8 cellular contexts compared by ENCODE assay signal in the genomic region with DNA sequence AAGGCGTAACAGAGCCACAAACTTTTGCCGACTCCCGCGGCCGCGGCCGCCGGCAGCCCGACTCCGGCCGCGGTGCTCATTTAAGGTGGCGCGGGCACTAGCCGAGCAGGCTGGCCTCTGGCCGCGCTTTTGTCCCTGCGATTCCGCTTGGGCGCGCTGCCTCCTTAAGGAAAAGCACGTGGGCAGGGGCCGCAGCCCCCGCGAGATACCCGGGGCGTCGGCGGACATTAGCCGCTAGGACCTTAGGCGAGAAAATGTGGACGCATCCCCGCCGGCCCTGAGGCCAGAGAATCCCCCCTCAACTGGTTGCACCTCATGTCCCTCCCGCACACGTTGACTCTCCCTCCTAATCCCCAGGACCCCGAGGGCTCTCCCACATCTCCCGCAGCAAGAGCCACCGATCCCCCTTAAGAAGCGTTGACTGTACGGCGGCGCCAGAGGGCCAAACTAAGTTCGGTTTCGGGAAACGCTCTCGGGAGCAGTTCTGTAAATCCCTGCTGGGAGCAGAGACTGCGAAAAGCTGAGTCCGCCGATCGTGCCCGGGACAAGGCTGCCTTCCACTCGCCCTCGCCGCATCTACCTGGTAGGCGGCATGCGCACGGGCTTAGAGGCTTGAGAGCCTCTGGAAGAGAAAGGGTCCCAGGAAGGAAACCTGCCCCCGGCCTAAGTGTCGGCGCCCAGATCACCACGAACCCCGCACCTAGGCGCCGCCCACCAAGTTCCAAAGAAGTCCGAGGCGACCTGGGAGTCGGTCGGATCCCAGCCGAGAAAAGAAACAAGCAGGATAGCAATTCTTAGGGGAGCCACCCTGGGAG. TPM values are rescaled to one million over a fixed set of nuclear protein-coding genes. Genes with fewer than 3 reads are reported as not detected.
A peak's percentile ranks its signal among the peaks of the same experiment; 100 is the strongest.
DNase-seq lines count a peak whose midpoint lies in the region; ATAC-seq and TF ChIP-seq lines count a peak whose summit lies in the region.

No MANE protein-coding gene starts in this region.

- no peaks in the 10 kb centered on the region for H3K36me3 ChIP-seq in CD4-positive, alpha-beta memory T cell (ENCODE audit: insufficient read depth, low read length)
- no peaks in the 10 kb centered on the region for H3K36me3 ChIP-seq in testis (ENCODE audit: low read depth, missing control alignments)

- H3K4me1 Mint-ChIP-seq in CD4-positive, alpha-beta memory T cell: peaks cover 20 to 44% (median 31%) of the 10 kb centered on the region in 4 donors
- peaks cover 29% of the 10 kb centered on the region for H3K4me1 Mint-ChIP-seq in activated naive CD4-positive, alpha-beta T cell treated with anti-CD3 and anti-CD28 coated beads for 36 hours (ENCODE audit: low read depth)
- peaks cover 30% of the 10 kb centered on the region for H3K4me1 Mint-ChIP-seq in nephron

- H3K9me3 ChIP-seq in CD4-positive, alpha-beta memory T cell (ENCODE audit: control insufficient read depth in 1 of 2, low read length in 2 of 2): peaks cover 0 to 5% of the 10 kb centered on the region in 2 donors
- no peaks in the 10 kb centered on the region for H3K9me3 ChIP-seq in testis

- intact Hi-C loops in CD4-positive, alpha-beta memory T cell (cut with micrococcal nuclease): loop anchor here (5.0 kb wide), 1 partner anchor 1068 kb away; a partner anchor contains a TSS
- intact Hi-C loops in activated naive CD4-positive, alpha-beta T cell treated with anti-CD3 and anti-CD28 coated beads for 36 hours (cut with micrococcal nuclease): loop anchor here (1.0 to 10.0 kb wide), 4 partner anchors 10 to 1752 kb away; a partner anchor contains a TSS
- intact Hi-C loops in testis (cut with DNase I; ENCODE audit: low total_unique reads): no loop called here

- H3K9me3 Mint-ChIP-seq in CD4-positive, alpha-beta memory T cell: peaks cover 0 to 22% (median 13%) of the 10 kb centered on the region in 8 donors
- no peaks in the 10 kb centered on the region for H3K9me3 Mint-ChIP-seq in activated naive CD4-positive, alpha-beta T cell treated with anti-CD3 and anti-CD28 coated beads for 36 hours
- H3K9me3 Mint-ChIP-seq in nephron: no peaks in the 10 kb centered on the region

- H3K27me3 ChIP-seq in CD4-positive, alpha-beta memory T cell (ENCODE audit: insufficient read depth, low read length): peaks cover 60% of the 10 kb centered on the region
- peaks cover 68% of the 10 kb centered on the region for H3K27me3 ChIP-seq in foreskin keratinocyte
- H3K27me3 ChIP-seq in testis: peaks cover 3% of the 10 kb centered on the region

- 1 to 2% methylated on average over 10 to 60 of the region's 70 CpGs for WGBS in testis, 2 donors

- POLR2A ChIA-PET in CD4-positive, alpha-beta memory T cell (lab: Charles Lee; ENCODE audit: partially characterized antibody): no interaction called here

- H3K4me3 ChIP-seq in CD4-positive, alpha-beta memory T cell (ENCODE audit: low read length in 2 of 2): peak overlapping the region; percentile 60 to 73
- H3K4me3 ChIP-seq in testis: peak overlapping the region; percentile 70 to 83

- no peak for TF ChIP-seq POLR2A in testis (IDR thresholded peaks at IDR 0.05)

- H3K27ac ChIP-seq in CD4-positive, alpha-beta memory T cell (ENCODE audit: low read depth, low read length): no peak overlapping the region
- H3K27ac ChIP-seq in foreskin keratinocyte: peak overlapping the region; percentile 19
- peak overlapping the region; percentile 73 to 74 for H3K27ac ChIP-seq in testis

- H3K27me3 Mint-ChIP-seq in CD4-positive, alpha-beta memory T cell: peaks cover 35 to 39% of the 10 kb centered on the region in 2 donors
- H3K27me3 Mint-ChIP-seq in activated naive CD4-positive, alpha-beta T cell treated with anti-CD3 and anti-CD28 coated beads for 36 hours (ENCODE audit: low read depth): peaks cover 56% of the 10 kb centered on the region
- peaks cover 91% of the 10 kb centered on the region for H3K27me3 Mint-ChIP-seq in nephron (ENCODE audit: low read depth)

- peak overlapping the region; percentile 90 to 98 (median 96) for H3K4me3 Mint-ChIP-seq in CD4-positive, alpha-beta memory T cell
- peak overlapping the region; percentile 90 for H3K4me3 Mint-ChIP-seq in activated naive CD4-positive, alpha-beta T cell treated with anti-CD3 and anti-CD28 coated beads for 36 hours
- H3K4me3 Mint-ChIP-seq in nephron: peak overlapping the region; percentile 91 to 95 (median 93)

- peaks cover 48% of the 10 kb centered on the region for H3K4me1 ChIP-seq in CD4-positive, alpha-beta memory T cell (ENCODE audit: insufficient read depth, low read length)
- H3K4me1 ChIP-seq in foreskin keratinocyte: no peaks in the 10 kb centered on the region
- H3K4me1 ChIP-seq in testis: peaks cover 18% of the 10 kb centered on the region

- ATAC-seq in GM21390 (IDR thresholded peaks at IDR 0.05; ENCODE audit: unreplicated experiment) (peak; percentile 48), foreskin keratinocyte (peak; percentile 41)

- CTCF ChIA-PET in CD4-positive, alpha-beta memory T cell (lab: Charles Lee; ENCODE audit: partially characterized antibody): no interaction called here
- CTCF ChIA-PET in activated naive CD4-positive, alpha-beta T cell treated with anti-CD3 and anti-CD28 coated beads for 36 hours (lab: Charles Lee): no interaction called here

- no peak for TF ChIP-seq CTCF in foreskin keratinocyte (conservative IDR thresholded peaks at IDR 0.05)
- TF ChIP-seq CTCF in nephron (IDR thresholded peaks at IDR 0.05; ENCODE audit: unreplicated experiment in 3 of 3): no peak
- no peak for TF ChIP-seq CTCF in testis (IDR thresholded peaks at IDR 0.05)

- H3K36me3 Mint-ChIP-seq in CD4-positive, alpha-beta memory T cell: peaks cover 0 to 9% of the 10 kb centered on the region in 2 donors
- H3K36me3 Mint-ChIP-seq in activated naive CD4-positive, alpha-beta T cell treated with anti-CD3 and anti-CD28 coated beads for 36 hours (ENCODE audit: low read depth): no peaks in the 10 kb centered on the region
- no peaks in the 10 kb centered on the region for H3K36me3 Mint-ChIP-seq in nephron (ENCODE audit: low read depth)

- DNase-seq in CD4-positive, alpha-beta memory T cell: peak in 4 of 5 donors; percentile 45 to 58 (median 50)
- DNase-seq in KG1 (lab: John Stamatoyannopoulos, UW) (peak; percentile 37), RPMI8226 (peak; percentile 79), foreskin keratinocyte (peak; percentile 84 to 93), testis (peak; percentile 94)
- DNase-seq in activated naive CD4-positive, alpha-beta T cell treated with anti-CD3 and anti-CD28 coated beads for 36 hours: peak; percentile 73

- peak overlapping the region in 6 of 7 donors; percentile 42 to 89 (median 70) for H3K27ac Mint-ChIP-seq in CD4-positive, alpha-beta memory T cell
- peak overlapping the region; percentile 47 for H3K27ac Mint-ChIP-seq in activated naive CD4-positive, alpha-beta T cell treated with anti-CD3 and anti-CD28 coated beads for 36 hours
- peak overlapping the region; percentile 68 to 89 (median 82) for H3K27ac Mint-ChIP-seq in nephron

RNA-seq across cellular contexts. Expression of a gene that starts 1.8 kb away (rescaled TPM):
- under 1 TPM in 1 of 2 experiments, not detected in 1; 0.06 TPM for total RNA-seq in CD4-positive, alpha-beta memory T cell
- not detected for polyA plus RNA-seq in CD4-positive, alpha-beta memory T cell
- total RNA-seq in activated naive CD4-positive, alpha-beta T cell treated with anti-CD3 and anti-CD28 coated beads for 36 hours: under 1 TPM; 0.02 to 0.44 TPM
- total RNA-seq in foreskin keratinocyte: 2.1 and 2.8 TPM in 2 replicates
- 0.40 and 0.57 TPM in 2 replicates for polyA plus RNA-seq in foreskin keratinocyte
- total RNA-seq in testis: 10 to 100 TPM; 14.1 to 15.1 TPM
- polyA plus RNA-seq in testis (ENCODE audit: insufficient read depth, low read depth, low replicate concordance): 5.1 TPM

Comparison
In these comparisons a context has a peak if more than half of its experiments do, and no peak if none do; other contexts are left out.
1. DNase-seq: peak in every context shown above with its lines; median percentile 94 in testis; 88 in foreskin keratinocyte; 79 in RPMI8226; 73 in activated naive CD4-positive, alpha-beta T cell treated with anti-CD3 and anti-CD28 coated beads for 36 hours; 50 in CD4-positive, alpha-beta memory T cell; 37 in KG1.